In the genomic region with DNA sequence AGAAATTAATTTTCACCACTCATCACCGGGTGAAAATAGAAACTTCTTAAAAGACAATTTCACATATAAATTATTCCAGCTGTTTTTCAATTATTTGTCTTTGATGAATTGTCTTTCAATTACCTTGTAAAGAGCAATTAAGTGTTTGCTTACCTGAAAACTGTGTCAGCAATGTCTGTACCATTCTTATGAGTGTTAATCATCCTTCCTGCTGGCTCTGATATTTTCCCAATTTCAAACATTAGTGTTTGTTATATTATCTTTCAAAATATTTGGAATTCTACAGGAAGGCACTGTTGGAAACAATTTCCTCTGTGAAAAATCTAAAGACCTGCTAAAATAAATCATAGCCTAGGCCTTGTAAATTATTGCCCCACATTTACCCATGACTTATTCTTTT, we compare ENCODE assay signal across 17 cellular contexts. TPM values are rescaled to one million over a fixed set of nuclear protein-coding genes. Genes with fewer than 3 reads are reported as not detected.
DNase-seq lines count a peak whose midpoint lies in the region; ATAC-seq, FAIRE-seq and TF ChIP-seq lines count a peak whose summit lies in the region.
"Had no signal": no experiment of that assay in that cellular context is flagged by ENCODE, and none has a peak within 500 bp of the region (broad histone marks: within the 10 kb centered on the region; RNA-seq: fewer than 3 reads in every experiment).

No MANE protein-coding gene starts in this region.

- H3K36me3 ChIP-seq in right lobe of liver (no peaks in the 10 kb centered on the region), HepG2 (replicated peaks in 1 of 2; ENCODE audit: control insufficient read depth in 1 of 2, insufficient read depth in 2 of 2, low read length in 2 of 2) (peaks cover 0 to 4% of the 10 kb centered on the region in 2 experiments; a peak in 1 of 5 replicates), endothelial cell of umbilical vein (ENCODE audit: control insufficient read depth in 2 of 2, extremely low read depth in 1 of 2, insufficient read depth in 2 of 2, low read length in 2 of 2) (no peaks in the 10 kb centered on the region), vagina (no peaks in the 10 kb centered on the region)

- H3K4me3 Mint-ChIP-seq in osteocyte (ENCODE audit: unreplicated experiment), result peak overlapping the region; percentile 29
- H3K4me3 Mint-ChIP-seq: mesothelial cell of epicardium; natural killer cell treated with Interleukin-12 subunit alpha and Interleukin-12 subunit beta and Interleukin-15 and Interleukin-18, amount 100 ng/mL, for 72 hours had no signal

- no TSS peak for BruUV-seq in HepG2 (replicated peaks; lab: Mats Ljungman, UMichigan)
- BruUV-seq in endothelial cell of umbilical vein (replicated peaks; lab: Mats Ljungman, UMichigan), result no TSS peak

- TF ChIP-seq EP300 in HepG2 (IDR thresholded peaks at IDR 0.05; ENCODE audit: low read depth in 2 of 2, low read length in 2 of 2) (no peak), HepG2 (CRISPR knock-in tag; IDR thresholded peaks at IDR 0.05; ENCODE audit: borderline replicate concordance) (no peak)

- no peak overlapping the region for H3K4me2 ChIP-seq in HepG2 (ENCODE audit: low read depth, low read length)
- peak overlapping the region; percentile 78 for H3K4me2 ChIP-seq in endothelial cell of umbilical vein (ENCODE audit: insufficient read depth, low read length)

- DNase-seq in right lobe of liver (no peak), HepG2 (ENCODE audit: low spot score) (no peak), endothelial cell of umbilical vein (ENCODE audit: low read depth, low spot score) (peak; percentile 53), osteocyte (ENCODE audit: extremely low spot score, unreplicated experiment) (no peak), vagina (ENCODE audit: extremely low spot score in 2 of 2) (no peak), NCI-H524 treated with DMSO at 0.1 percent for 48 hours (lab: John Stamatoyannopoulos, UW) (no peak)
- DNase-seq: ACHN; activated naive CD4-positive, alpha-beta T cell treated with anti-CD3 and anti-CD28 coated beads, Interleukin-2, amount 50 U/mL, for 16 hours; kidney; NCI-H526 treated with DMSO at 0.1 percent for 48 hours; psoas muscle had no signal

- no peak overlapping the region for H3K4me3 ChIP-seq in right lobe of liver
- H3K4me3 ChIP-seq in HepG2 (replicated peaks in 1 of 3; ENCODE audit: insufficient read depth in 1 of 3, low read depth in 2 of 3, low read length in 3 of 3), result no peak overlapping the region
- H3K4me3 ChIP-seq in endothelial cell of umbilical vein (replicated peaks in 1 of 3; ENCODE audit: insufficient read depth in 1 of 3, low read depth in 1 of 3, low read length in 3 of 3), result no peak overlapping the region
- H3K4me3 ChIP-seq in vagina, result no peak overlapping the region
- H3K4me3 ChIP-seq: psoas muscle had no signal

- POLR2A ChIA-PET in HepG2 (lab: Yijun Ruan, JAX), result interaction anchor here (1.5 kb wide), 1 partner anchor 48 kb away, joined by 3 read pairs; no protein-coding TSS in a partner anchor
- POLR2A ChIA-PET in endothelial cell of umbilical vein (lab: Charles Lee), result no interaction called here

- H3K79me2 ChIP-seq in HepG2 (ENCODE audit: insufficient read depth, low read length), result peaks cover 24% of the 10 kb centered on the region
- peaks cover 67% of the 10 kb centered on the region for H3K79me2 ChIP-seq in endothelial cell of umbilical vein (ENCODE audit: control insufficient read depth, insufficient read depth, low read length)

- H3K27ac ChIP-seq in right lobe of liver (peak overlapping the region in 2 of 3 donors; percentile 24 to 47), HepG2 (ENCODE audit: extremely low read length, insufficient read depth, low read length) (no peak overlapping the region), endothelial cell of umbilical vein (ENCODE audit: insufficient read depth, low read depth, low read length) (peak overlapping the region; percentile 82), vagina (peak overlapping the region; percentile 3)
- H3K27ac ChIP-seq: C4-2B, psoas muscle had no signal

- H3K9me3 Mint-ChIP-seq in osteocyte (ENCODE audit: unreplicated experiment), result peaks cover 7% of the 10 kb centered on the region
- H3K9me3 Mint-ChIP-seq: mesothelial cell of epicardium; natural killer cell treated with Interleukin-12 subunit alpha and Interleukin-12 subunit beta and Interleukin-15 and Interleukin-18, amount 100 ng/mL, for 72 hours had no signal

- dilution Hi-C loops in endothelial cell of umbilical vein (cut with MboI; ENCODE audit: extremely low pct_ligation_motif_present, low sequenced_read_pairs), result no loop called here

- no peak for TF ChIP-seq RAD21 in HepG2 (CRISPR knock-in tag; IDR thresholded peaks at IDR 0.05)

- WGBS in right lobe of liver (ENCODE audit: insufficient coverage, low coverage, low lambda C conversion rate, missing lambda C conversion rate), result 43% methylated on average over 1 of the region's 1 CpG
- 91% methylated on average over 1 of the region's 1 CpG for WGBS in HepG2 (ENCODE audit: low lambda C conversion rate)

- no peak overlapping the region for H2AFZ ChIP-seq in HepG2 (ENCODE audit: low read length)
- no peak overlapping the region for H2AFZ ChIP-seq in endothelial cell of umbilical vein (ENCODE audit: low read depth, low read length)

- H3K27me3 ChIP-seq in right lobe of liver (no peaks in the 10 kb centered on the region), HepG2 (ENCODE audit: control insufficient read depth in 1 of 2, insufficient read depth in 2 of 2, low read length in 2 of 2) (no peaks in the 10 kb centered on the region), endothelial cell of umbilical vein (ENCODE audit: control insufficient read depth in 2 of 2, insufficient read depth in 2 of 2, low read length in 2 of 2) (no peaks in the 10 kb centered on the region), vagina (no peaks in the 10 kb centered on the region)

- H4K20me1 ChIP-seq in HepG2 (ENCODE audit: insufficient read depth, low read length), result no peaks in the 10 kb centered on the region
- H4K20me1 ChIP-seq in endothelial cell of umbilical vein (replicated peaks; ENCODE audit: control insufficient read depth, extremely low read depth, insufficient read depth, low read length), result no peaks in the 10 kb centered on the region

- no peak for FAIRE-seq in HepG2 (lab: Jason Lieb, UNC)
- no peak for FAIRE-seq in endothelial cell of umbilical vein (lab: Jason Lieb, UNC)
- FAIRE-seq: D721Med, kidney had no signal

- CTCF ChIA-PET in HepG2 (lab: Yijun Ruan, JAX; ENCODE audit: low intra/inter-chr PET ratio, low total read pairs), result no interaction called here
- CTCF ChIA-PET in endothelial cell of umbilical vein (lab: Charles Lee), result interaction anchor here (1.8 kb wide), 1 partner anchor 125 kb away, joined by 5 read pairs; no protein-coding TSS in a partner anchor

- ATAC-seq in right lobe of liver (peak in 1 of 4 donors; percentile 7), HepG2 (no peak), HG03139 (IDR thresholded peaks at IDR 0.05; ENCODE audit: unreplicated experiment) (no peak), GM19397 (IDR thresholded peaks at IDR 0.05; ENCODE audit: unreplicated experiment) (no peak)
- ATAC-seq: natural killer cell treated with Interleukin-12 subunit alpha and Interleukin-12 subunit beta and Interleukin-15 and Interleukin-18, amount 100 ng/mL, for 72 hours; psoas muscle had no signal

- TF ChIP-seq CTCF in right lobe of liver (IDR thresholded peaks at IDR 0.05) (no peak), HepG2 (CRISPR knock-in tag; IDR thresholded peaks at IDR 0.05) (no peak), endothelial cell of umbilical vein (IDR thresholded peaks at IDR 0.05; ENCODE audit: extremely low read depth in 1 of 2, insufficient read depth in 1 of 2, low read depth in 1 of 2, low read length in 2 of 2) (no peak), osteocyte (IDR thresholded peaks at IDR 0.05) (no peak), vagina (IDR thresholded peaks at IDR 0.05) (no peak)

- no peaks in the 10 kb centered on the region for H3K9me3 ChIP-seq in right lobe of liver
- H3K9me3 ChIP-seq in HepG2 (ENCODE audit: low read length), result no peaks in the 10 kb centered on the region
- H3K9me3 ChIP-seq in endothelial cell of umbilical vein (replicated peaks; ENCODE audit: control insufficient read depth, insufficient read depth, low read length), result no peaks in the 10 kb centered on the region
- no peaks in the 10 kb centered on the region for H3K9me3 ChIP-seq in vagina
- H3K9me3 ChIP-seq: psoas muscle had no signal

- H3K27ac Mint-ChIP-seq in osteocyte (ENCODE audit: unreplicated experiment), result peak overlapping the region; percentile 82
- H3K27ac Mint-ChIP-seq: natural killer cell treated with Interleukin-12 subunit alpha and Interleukin-12 subunit beta and Interleukin-15 and Interleukin-18, amount 100 ng/mL, for 72 hours had no signal

- H3K9ac ChIP-seq in HepG2 (ENCODE audit: insufficient read depth, low read depth, low read length) (no peak overlapping the region), endothelial cell of umbilical vein (replicated peaks; ENCODE audit: extremely low read depth, insufficient read depth, low read length) (peak overlapping the region; percentile 44)

- intact Hi-C loops in right lobe of liver (cut with DNase I), result no loop called here
- intact Hi-C loops in HepG2 (cut with micrococcal nuclease; ENCODE audit: unreplicated experiment), result no loop called here
- intact Hi-C loops in endothelial cell of umbilical vein (cut with micrococcal nuclease), result loop anchor here (1.0 to 2.0 kb wide), 6 partner anchors 10 to 315 kb away; a partner anchor contains a TSS
- intact Hi-C loops in vagina (cut with DNase I), result no loop called here

- H3K36me3 Mint-ChIP-seq in osteocyte (ENCODE audit: unreplicated experiment), result peaks cover 17% of the 10 kb centered on the region
- H3K36me3 Mint-ChIP-seq: natural killer cell treated with Interleukin-12 subunit alpha and Interleukin-12 subunit beta and Interleukin-15 and Interleukin-18, amount 100 ng/mL, for 72 hours had no signal

- H3K4me1 ChIP-seq in right lobe of liver (peaks cover 0 to 37% (median 4%) of the 10 kb centered on the region in 4 donors), HepG2 (ENCODE audit: insufficient read depth, low read length) (peaks cover 68% of the 10 kb centered on the region), endothelial cell of umbilical vein (ENCODE audit: control insufficient read depth, extremely low read depth, insufficient read depth, low read length) (peaks cover 67% of the 10 kb centered on the region), vagina (peaks cover 65% of the 10 kb centered on the region)

- H3K27me3 Mint-ChIP-seq in osteocyte (ENCODE audit: unreplicated experiment), result no peaks in the 10 kb centered on the region
- H3K27me3 Mint-ChIP-seq: natural killer cell treated with Interleukin-12 subunit alpha and Interleukin-12 subunit beta and Interleukin-15 and Interleukin-18, amount 100 ng/mL, for 72 hours had no signal

- H3K9me1 ChIP-seq in endothelial cell of umbilical vein (replicated peaks; ENCODE audit: control insufficient read depth, extremely low read depth, insufficient read depth, low read length), result no peaks in the 10 kb centered on the region

- TF ChIP-seq POLR2A in right lobe of liver (IDR thresholded peaks at IDR 0.05) (no peak), HepG2 (IDR thresholded peaks at IDR 0.05; ENCODE audit: insufficient read depth in 1 of 2, low read depth in 2 of 2, low read length in 2 of 2) (no peak), endothelial cell of umbilical vein (IDR thresholded peaks at IDR 0.05; ENCODE audit: low read depth, low read length) (no peak), vagina (IDR thresholded peaks at IDR 0.05) (no peak)

- in situ Hi-C loops in HepG2 (cut with HindIII; ENCODE audit: extremely low pct_ligation_motif_present, low pct_unique_long_range_greater_than_20kb), result no loop called here

- peaks cover 93% of the 10 kb centered on the region for H3K4me1 Mint-ChIP-seq in osteocyte (ENCODE audit: unreplicated experiment)

RNA-seq across cellular contexts. Expression of a gene that starts 19.6 kb away (rescaled TPM):
- total RNA-seq in right lobe of liver (10 to 100 TPM; 14.0 to 62.7 (median 20.9) TPM), HepG2 (2016; rRNA removed; fragmentation: Illumina TruSeq; extraction: Trizol) (28.2 and 39.1 TPM in 2 replicates), endothelial cell of umbilical vein (160 and 178 TPM in 2 replicates), osteocyte (295 and 312 TPM in 2 replicates), vagina (61.6 TPM)
- total RNA-seq in HepG2 (2016; cell fraction: cytosol; rRNA removed; fragmentation: Illumina TruSeq; extraction: Trizol; ENCODE audit: low read depth), result 14.4 and 16.0 TPM in 2 replicates
- total RNA-seq in HepG2 (2016; cell fraction: insoluble cytoplasmic fraction; rRNA removed; fragmentation: Illumina TruSeq; extraction: Trizol), result 28.7 and 34.3 TPM in 2 replicates
- 29.1 and 31.7 TPM in 2 replicates for total RNA-seq in HepG2 (2016; cell fraction: membrane; rRNA removed; fragmentation: Illumina TruSeq; extraction: Trizol)
- total RNA-seq in HepG2 (2016; cell fraction: nucleus; rRNA removed; fragmentation: Illumina TruSeq; extraction: Trizol), result 27.6 and 29.4 TPM in 2 replicates
- polyA plus RNA-seq in HepG2 (2011; rRNA removed) (8.4 and 11.3 TPM in 2 replicates), endothelial cell of umbilical vein (16.3 and 16.4 TPM in 2 replicates)
- 7.5 and 8.1 TPM in 2 replicates for polyA plus RNA-seq in HepG2 (2011; cell fraction: cytosol; rRNA removed)
- polyA plus RNA-seq in HepG2 (2011; cell fraction: nucleus; rRNA removed), result 6.0 and 7.3 TPM in 2 replicates
- 6.6 and 11.5 TPM in 2 replicates for polyA plus RNA-seq in HepG2 (2012)
- 8.4 and 10.1 TPM in 2 replicates for polyA plus RNA-seq in HepG2 (2016; cell fraction: cytosol; fragmentation: Illumina TruSeq; extraction: Trizol; ENCODE audit: low read depth)
- polyA plus RNA-seq in HepG2 (2016; cell fraction: insoluble cytoplasmic fraction; fragmentation: Illumina TruSeq; extraction: Trizol; ENCODE audit: low read depth), result 14.6 and 15.0 TPM in 2 replicates
- 9.6 and 11.2 TPM in 2 replicates for polyA plus RNA-seq in HepG2 (2016; cell fraction: membrane; fragmentation: Illumina TruSeq; extraction: Trizol; ENCODE audit: low read depth)
- polyA plus RNA-seq in HepG2 (2016; cell fraction: nucleus; fragmentation: Illumina TruSeq; extraction: Trizol; ENCODE audit: insufficient read depth, low read depth), result 12.7 and 13.6 TPM in 2 replicates
- polyA minus RNA-seq in HepG2 (2011; rRNA and poly(A)+ RNA removed; ENCODE audit: low replicate concordance), result 13.8 and 29.8 TPM in 2 replicates
- polyA minus RNA-seq in HepG2 (2011; cell fraction: cytosol; rRNA and poly(A)+ RNA removed), result 17.3 and 19.4 TPM in 2 replicates
- polyA minus RNA-seq in HepG2 (2011; cell fraction: nucleus; rRNA and poly(A)+ RNA removed), result 29.9 and 31.0 TPM in 2 replicates
- polyA plus RNA-seq in endothelial cell of umbilical vein (2011; cell fraction: cytosol; rRNA removed), result 29.6 and 33.0 TPM in 2 replicates
- polyA plus RNA-seq in endothelial cell of umbilical vein (2011; cell fraction: nucleus; rRNA removed), result 39.3 and 44.1 TPM in 2 replicates
- polyA plus RNA-seq in endothelial cell of umbilical vein (2012), result 31.3 and 53.0 TPM in 2 replicates
- 70.7 and 72.0 TPM in 2 replicates for polyA minus RNA-seq in endothelial cell of umbilical vein
- polyA minus RNA-seq in endothelial cell of umbilical vein (2011; cell fraction: cytosol; rRNA and poly(A)+ RNA removed), result 8.0 TPM
- polyA minus RNA-seq in endothelial cell of umbilical vein (2011; cell fraction: nucleus; rRNA and poly(A)+ RNA removed), result 81.0 and 88.1 TPM in 2 replicates
